ENCODE assay signal across 30 cellular contexts in the genomic region with DNA sequence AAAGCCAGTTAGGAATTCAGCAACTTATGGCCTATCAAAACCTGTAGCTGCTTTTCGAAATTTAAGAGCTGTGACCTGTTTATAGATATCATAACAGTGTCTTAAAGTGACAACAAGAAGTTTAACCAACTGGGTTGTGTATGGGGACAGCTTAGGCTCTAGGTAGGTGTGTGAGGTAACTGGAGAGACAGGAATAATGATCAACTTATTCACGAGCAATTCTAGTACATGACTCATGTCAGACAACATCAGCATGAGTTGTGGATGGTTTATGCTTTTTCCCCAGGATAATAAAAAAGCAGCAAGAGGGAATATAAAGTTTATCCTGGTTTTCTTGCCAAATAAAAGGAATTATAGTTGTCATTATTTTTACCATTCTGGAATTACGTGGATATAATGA.
DNase-seq lines count a peak whose midpoint lies in the region; TF ChIP-seq lines count a peak whose summit lies in the region.
"Had no signal": no experiment of that assay in that cellular context is flagged by ENCODE, and none has a peak within 500 bp of the region (broad histone marks: within the 10 kb centered on the region; RNA-seq: fewer than 3 reads in every experiment).

No MANE protein-coding gene starts in this region.

- peaks cover 19% of the 10 kb centered on the region for H3K9me3 Mint-ChIP-seq in progenitor cell of endocrine pancreas (ENCODE audit: low read depth)

- H3K27me3 Mint-ChIP-seq in progenitor cell of endocrine pancreas = no peaks in the 10 kb centered on the region
- H3K27me3 Mint-ChIP-seq: naive thymus-derived CD4-positive, alpha-beta T cell; stimulated activated memory B cell treated with anti-CD40 and anti-IgM and Interleukin-4, amounts not matched to agents 10 μg/mL and 1 μg/mL and 100 μg/mL, for 72 hours had no signal

- TF ChIP-seq CTCF in progenitor cell of endocrine pancreas (IDR thresholded peaks at IDR 0.05; ENCODE audit: unreplicated experiment) = no peak

- peaks cover 14% of the 10 kb centered on the region for H3K36me3 Mint-ChIP-seq in progenitor cell of endocrine pancreas (ENCODE audit: insufficient read depth)

- peaks cover 7% of the 10 kb centered on the region for H3K4me1 Mint-ChIP-seq in progenitor cell of endocrine pancreas (ENCODE audit: low read depth)
- H3K4me1 Mint-ChIP-seq: naive thymus-derived CD4-positive, alpha-beta T cell; stimulated activated memory B cell treated with anti-CD40 and anti-IgM and Interleukin-4, amounts not matched to agents 10 μg/mL and 1 μg/mL and 100 μg/mL, for 72 hours had no signal

- H3K4me3 Mint-ChIP-seq in progenitor cell of endocrine pancreas (ENCODE audit: low read depth) = no peak overlapping the region
- H3K4me3 Mint-ChIP-seq: activated T-cell treated with anti-CD3 and anti-CD28 coated beads, Interleukin-2, amount 50 U/mL, for 4 hours; naive thymus-derived CD4-positive, alpha-beta T cell; stimulated activated memory B cell treated with anti-CD40 and anti-IgM and Interleukin-4, amounts not matched to agents 10 μg/mL and 1 μg/mL and 100 μg/mL, for 72 hours had no signal

- no peak overlapping the region for H3K27ac Mint-ChIP-seq in progenitor cell of endocrine pancreas
- H3K27ac Mint-ChIP-seq: stimulated activated memory B cell treated with anti-CD40 and anti-IgM and Interleukin-4, amounts not matched to agents 10 μg/mL and 1 μg/mL and 100 μg/mL, for 72 hours had no signal

- DNase-seq in Daoy (ENCODE audit: low read depth) = peak; percentile 6
- DNase-seq in M059J (ENCODE audit: low read depth) = peak; percentile 46
- peak; percentile 23 for DNase-seq in astrocyte of the hippocampus (ENCODE audit: low read depth, low spot score)
- DNase-seq in kidney tubule cell (ENCODE audit: low spot score) = peak; percentile 60
- DNase-seq in DMS114 treated with DMSO at 0.1 percent for 48 hours (lab: John Stamatoyannopoulos, UW; ENCODE audit: unreplicated experiment) = no peak
- DNase-seq in NCI-H146 treated with DMSO at 0.1 percent for 48 hours (lab: John Stamatoyannopoulos, UW; ENCODE audit: unreplicated experiment) = no peak
- no peak for DNase-seq in progenitor cell of endocrine pancreas (ENCODE audit: low spot score, unreplicated experiment)
- no peak for DNase-seq in activated CD4-positive, alpha-beta T cell treated with anti-CD3 and anti-CD28 coated beads for 1 hour
- DNase-seq: activated CD4-positive, CD25-positive, alpha-beta regulatory T cell treated with anti-CD3 and anti-CD28 coated beads, Interleukin-2, amount 50 U/mL, for 72 hours; activated CD8-positive, alpha-beta memory T cell treated with anti-CD3 and anti-CD28 coated beads for 24 hours; activated naive CD4-positive, alpha-beta T cell treated with Interleukin-2 at 50 U/mL for 16 hours; activated T-cell treated with anti-CD3 and anti-CD28 coated beads, Interleukin-2, amount 50 U/mL, for 4 hours; amygdala; BE2C; DMS79; HCEC 1CT; head of caudate nucleus; MM.1S; naive thymus-derived CD4-positive, alpha-beta T cell; NCI-H1436; NCI-H510A treated with DMSO at 0.1 percent for 48 hours; occipital lobe; retina; SJCRH30; spleen; stimulated activated CD4-positive, alpha-beta T cell treated with anti-CD3 and anti-CD28 coated beads, Interleukin-4, amount 100 ng/mL, for 1 hour; T-helper 1 cell; testis; uterus had no signal

Comparison
In these comparisons a context has a peak if more than half of its experiments do, and no peak if none do; other contexts are left out.
1. DNase-seq: peak in Daoy (single experiment), M059J (single experiment), astrocyte of the hippocampus (single experiment) and kidney tubule cell (single experiment); none in DMS114 treated with DMSO at 0.1 percent for 48 hours (single experiment), NCI-H146 treated with DMSO at 0.1 percent for 48 hours (single experiment), progenitor cell of endocrine pancreas (single experiment) and activated CD4-positive, alpha-beta T cell treated with anti-CD3 and anti-CD28 coated beads for 1 hour (single experiment).